Comparison of ENCODE assay signal across 14 cellular contexts in genomic region chr1:150110066-150110465, GRCh38. TPM values are rescaled to one million over a fixed set of nuclear protein-coding genes. Genes with fewer than 3 reads are reported as not detected.
DNase-seq lines count a peak whose midpoint lies in the region; ATAC-seq and TF ChIP-seq lines count a peak whose summit lies in the region.
"Had no signal": no experiment of that assay in that cellular context is flagged by ENCODE, and none has a peak within 500 bp of the region (broad histone marks: within the 10 kb centered on the region; RNA-seq: fewer than 3 reads in every experiment).

No MANE protein-coding gene starts in this region.

- no peak for TF ChIP-seq EP300 in transverse colon (IDR thresholded peaks at IDR 0.05; ENCODE audit: low read depth)

- H3K27me3 ChIP-seq in heart left ventricle (no peaks in the 10 kb centered on the region), left lung (no peaks in the 10 kb centered on the region), transverse colon (no peaks in the 10 kb centered on the region), vagina (no peaks in the 10 kb centered on the region)
- H3K27me3 ChIP-seq: SJSA1, tibial artery had no signal

- H3K27ac ChIP-seq in heart left ventricle (peak overlapping the region in 8 of 12 donors; percentile 1 to 89 (median 20)), left lung (peak overlapping the region; percentile 34 to 47), transverse colon (peak overlapping the region in 3 of 4 donors; percentile 16 to 37 (median 37)), vagina (no peak overlapping the region)
- H3K27ac ChIP-seq: SJSA1, tibial artery had no signal

- peak overlapping the region; percentile 72 for H3K4me3 Mint-ChIP-seq in activated CD8-positive, alpha-beta T cell treated with anti-CD3 and anti-CD28 coated beads, Interleukin-2, amount 10 ng/mL, durations not matched to agents 7 days and 5 days

- POLR2A ChIA-PET in activated CD8-positive, alpha-beta T cell treated with anti-CD3 and anti-CD28 coated beads, Interleukin-2, amount 10 ng/mL, durations not matched to agents 7 days and 5 days (lab: Charles Lee): interaction anchor here (0.7 to 3.1 kb wide), 4 partner anchors 12 to 223 kb away, joined by 3 to 20 read pairs (median 6); a partner anchor contains a TSS

- peak overlapping the region; percentile 91 for H3K27ac Mint-ChIP-seq in activated CD8-positive, alpha-beta T cell treated with anti-CD3 and anti-CD28 coated beads, Interleukin-2, amount 10 ng/mL, durations not matched to agents 7 days and 5 days

- H3K4me1 ChIP-seq in heart left ventricle (peaks cover 0 to 22% (median 2%) of the 10 kb centered on the region in 12 donors), left lung (no peaks in the 10 kb centered on the region), transverse colon (peaks cover 0 to 5% (median 0%) of the 10 kb centered on the region in 4 donors), vagina (no peaks in the 10 kb centered on the region)
- H3K4me1 ChIP-seq: SJSA1, tibial artery had no signal

- DNase-seq in heart left ventricle (no peak), left cardiac atrium (no peak), left lung (no peak), transverse colon (no peak), vagina (ENCODE audit: extremely low spot score in 2 of 2) (no peak), NCI-H2107 treated with DMSO at 0.1 percent for 48 hours (lab: John Stamatoyannopoulos, UW; ENCODE audit: unreplicated experiment) (no peak), NCI-H82 treated with DMSO at 0.1 percent for 48 hours (lab: John Stamatoyannopoulos, UW; ENCODE audit: unreplicated experiment) (no peak)
- DNase-seq in activated CD8-positive, alpha-beta T cell treated with anti-CD3 and anti-CD28 coated beads, Interleukin-2, amount 10 ng/mL, durations not matched to agents 7 days and 5 days: no peak
- DNase-seq: cerebellar nuclear complex, hippocampal formation, nucleus accumbens, tibial artery had no signal

- H3K9me3 ChIP-seq in heart left ventricle: peaks cover 0 to 14% (median 4%) of the 10 kb centered on the region in 12 donors
- H3K9me3 ChIP-seq in left lung: peaks cover 0 to 7% of the 10 kb centered on the region in 2 donors
- H3K9me3 ChIP-seq in transverse colon: no peaks in the 10 kb centered on the region
- H3K9me3 ChIP-seq in vagina: peaks cover under 1% of the 10 kb centered on the region
- H3K9me3 ChIP-seq: SJSA1 had no signal

- in situ Hi-C loops in transverse colon (cut with MboI; ENCODE audit: low pct_ligation_motif_present in 1 of 4, low pct_unique_long_range_greater_than_20kb in 1 of 4, low sequenced_read_pairs in 3 of 4): no loop called here

- 52 to 63% (median 60%) methylated on average over 2 of the region's 2 CpGs for WGBS in heart left ventricle, 4 donors
- WGBS in transverse colon (ENCODE audit: low coverage in 1 of 2), 2 donors: 75 to 79% methylated on average over 2 of the region's 2 CpGs

- ATAC-seq in heart left ventricle (peak in 1 of 4 donors; percentile 39), left cardiac atrium (no peak), left lung (no peak)
- peak; percentile 46 for ATAC-seq in activated CD8-positive, alpha-beta T cell treated with anti-CD3 and anti-CD28 coated beads, Interleukin-2, amount 10 ng/mL, durations not matched to agents 7 days and 5 days
- ATAC-seq: left lobe of liver had no signal

- CTCF ChIA-PET in activated CD8-positive, alpha-beta T cell treated with anti-CD3 and anti-CD28 coated beads, Interleukin-2, amount 10 ng/mL, durations not matched to agents 7 days and 5 days (lab: Charles Lee): interaction anchor here (0.8 to 3.4 kb wide), 11 partner anchors 12 to 77 kb away, joined by 3 to 19 read pairs (median 5); no protein-coding TSS in a partner anchor

- intact Hi-C loops in heart left ventricle (cut with DNase I): no loop called here
- intact Hi-C loops in left cardiac atrium (cut with DNase I): no loop called here
- intact Hi-C loops in left lung (cut with DNase I): no loop called here
- intact Hi-C loops in transverse colon (cut with DNase I; ENCODE audit: low total_unique reads): no loop called here
- intact Hi-C loops in vagina (cut with DNase I): no loop called here

- no peaks in the 10 kb centered on the region for H3K27me3 Mint-ChIP-seq in activated CD8-positive, alpha-beta T cell treated with anti-CD3 and anti-CD28 coated beads, Interleukin-2, amount 10 ng/mL, durations not matched to agents 7 days and 5 days (ENCODE audit: low read depth)

- TF ChIP-seq CTCF in heart left ventricle (IDR thresholded peaks at IDR 0.05) (no peak), left lung (IDR thresholded peaks at IDR 0.05) (no peak), transverse colon (IDR thresholded peaks at IDR 0.05) (no peak), vagina (IDR thresholded peaks at IDR 0.05) (no peak)

- peaks cover 73% of the 10 kb centered on the region for H3K4me1 Mint-ChIP-seq in activated CD8-positive, alpha-beta T cell treated with anti-CD3 and anti-CD28 coated beads, Interleukin-2, amount 10 ng/mL, durations not matched to agents 7 days and 5 days (ENCODE audit: low read depth)

- H3K4me3 ChIP-seq in heart left ventricle (peak overlapping the region in 2 of 12 donors; percentile 4 to 26), left lung (no peak overlapping the region), transverse colon (no peak overlapping the region), vagina (no peak overlapping the region)
- H3K4me3 ChIP-seq: SJSA1, tibial artery had no signal

- peaks cover 65% of the 10 kb centered on the region for H3K36me3 Mint-ChIP-seq in activated CD8-positive, alpha-beta T cell treated with anti-CD3 and anti-CD28 coated beads, Interleukin-2, amount 10 ng/mL, durations not matched to agents 7 days and 5 days (ENCODE audit: low read depth)

- H3K9me3 Mint-ChIP-seq in activated CD8-positive, alpha-beta T cell treated with anti-CD3 and anti-CD28 coated beads, Interleukin-2, amount 10 ng/mL, durations not matched to agents 7 days and 5 days (ENCODE audit: insufficient read depth): peaks cover 10% of the 10 kb centered on the region

- H3K36me3 ChIP-seq in heart left ventricle (peaks cover 0 to 33% (median 6%) of the 10 kb centered on the region in 9 donors), left lung (peaks cover 0 to 18% of the 10 kb centered on the region in 2 donors), transverse colon (peaks cover 0 to 8% (median 0%) of the 10 kb centered on the region in 4 donors), vagina (peaks cover 0 to 10% of the 10 kb centered on the region in 2 donors)

- no peak for TF ChIP-seq POLR2A in heart left ventricle (IDR thresholded peaks at IDR 0.05)
- no peak for TF ChIP-seq POLR2A in transverse colon (IDR thresholded peaks at IDR 0.05)
- no peak for TF ChIP-seq POLR2A in vagina (IDR thresholded peaks at IDR 0.05)

RNA-seq across cellular contexts. Expression of gene PLEKHO1, which starts 39.6 kb away (rescaled TPM):
- total RNA-seq in heart left ventricle (100 to 1,000 TPM in 2 of 9 donors, 10 to 100 TPM in 7; 46.8 to 152 (median 67.6) TPM), left cardiac atrium (10 to 100 TPM; 30.2 to 42.8 TPM), left lung (10 to 100 TPM; 35.3 to 51.2 TPM), transverse colon (10 to 100 TPM; 35.9 to 76.3 (median 49.7) TPM), vagina (33.9 TPM)
- polyA plus RNA-seq in heart left ventricle: 100 to 1,000 TPM; 184 to 200 TPM
- total RNA-seq in activated CD8-positive, alpha-beta T cell treated with anti-CD3 and anti-CD28 coated beads, Interleukin-2, amount 10 ng/mL, durations not matched to agents 7 days and 5 days: 100 to 1,000 TPM; 138 to 154 TPM

RNA-seq across cellular contexts. Expression of gene VPS45, which starts 42.5 kb away (rescaled TPM):
- total RNA-seq in heart left ventricle: 10 to 100 TPM; 39.1 to 67.7 (median 49.5) TPM
- 10 to 100 TPM; 30.4 to 36.3 TPM for polyA plus RNA-seq in heart left ventricle
- total RNA-seq in left cardiac atrium: 10 to 100 TPM; 39.3 to 40.2 TPM
- total RNA-seq in activated CD8-positive, alpha-beta T cell treated with anti-CD3 and anti-CD28 coated beads, Interleukin-2, amount 10 ng/mL, durations not matched to agents 7 days and 5 days: 10 to 100 TPM; 36.1 to 40.0 TPM
- total RNA-seq in left lung: 10 to 100 TPM; 36.7 to 41.7 TPM
- total RNA-seq in transverse colon: 10 to 100 TPM; 16.1 to 47.5 (median 34.7) TPM
- 32.2 TPM for total RNA-seq in vagina
